ENCODE assay signal across 31 cellular contexts in genomic region chr2:32172870-32173269, GRCh38. TPM values are rescaled to one million over a fixed set of nuclear protein-coding genes. Genes with fewer than 3 reads are reported as not detected.
DNase-seq lines count a peak whose midpoint lies in the region; ATAC-seq and TF ChIP-seq lines count a peak whose summit lies in the region.
"Had no signal": no experiment of that assay in that cellular context is flagged by ENCODE, and none has a peak within 500 bp of the region (broad histone marks: within the 10 kb centered on the region; RNA-seq: fewer than 3 reads in every experiment).

No MANE protein-coding gene starts in this region.

- no peak for TF ChIP-seq CTCF in natural killer cell (IDR thresholded peaks at IDR 0.05)

- DNase-seq in activated CD8-positive, alpha-beta memory T cell treated with anti-CD3 and anti-CD28 coated beads, Interleukin-2, amount 10 ng/mL, durations not matched to agents 7 days and 5 days = no peak
- no peak for DNase-seq in activated CD8-positive, alpha-beta memory T cell treated with anti-CD3 and anti-CD28 coated beads, Interleukin-2, amount 50 U/mL, for 48 hours
- DNase-seq in fibroblast of the conjunctiva (ENCODE audit: low read depth) (peak; percentile 49), anterior cingulate cortex (lab: John Stamatoyannopoulos, UW) (no peak), mucosa of gallbladder (ENCODE audit: low spot score) (no peak), natural killer cell (no peak)
- DNase-seq: activated CD4-positive, CD25-positive, alpha-beta regulatory T cell treated with anti-CD3 and anti-CD28 coated beads, Interleukin-2, amount 50 U/mL, for 72 hours; activated CD8-positive, alpha-beta memory T cell treated with anti-CD3 and anti-CD28 coated beads for 24 hours; activated naive CD4-positive, alpha-beta T cell treated with anti-CD3 and anti-CD28 coated beads, Interleukin-2, amount 50 U/mL, for 16 hours; activated T-cell treated with anti-CD3 and anti-CD28 coated beads, Interleukin-2, amount 50 U/mL, for 1 hour; AML-193; aorta; CD4-positive, alpha-beta memory T cell; effector CD8-positive, alpha-beta T cell; immature natural killer cell; IMR-90; mammary epithelial cell; NCI-H1092; NCI-H1694; NCI-H2171; NCI-H526; NK-92 treated with Interleukin-12 subunit alpha and Interleukin-12 subunit beta, amount 100 ng/mL, for 24 hours; PC-3; SK-N-SH; stimulated activated CD4-positive, alpha-beta T cell treated with anti-CD3 and anti-CD28 coated beads, Interleukin-2, amount 100 ng/mL, for 24 hours; trophoblast cell had no signal

- peaks cover 15% of the 10 kb centered on the region for H3K4me1 Mint-ChIP-seq in activated CD8-positive, alpha-beta memory T cell treated with anti-CD3 and anti-CD28 coated beads, Interleukin-2, amount 10 ng/mL, durations not matched to agents 7 days and 5 days
- peaks cover 10 to 17% (median 14%) of the 10 kb centered on the region in 3 donors for H3K4me1 Mint-ChIP-seq in IgD-negative memory B cell
- peaks cover 21% of the 10 kb centered on the region for H3K4me1 Mint-ChIP-seq in activated T-helper 17 cell treated with anti-CD3 and anti-CD28 coated beads, Interleukin-2, amount 50 U/mL, for 72 hours
- H3K4me1 Mint-ChIP-seq in natural killer cell = peaks cover 1 to 12% of the 10 kb centered on the region in 2 donors
- H3K4me1 Mint-ChIP-seq: GM23338 had no signal

- no peak overlapping the region for H3K4me3 Mint-ChIP-seq in activated CD8-positive, alpha-beta memory T cell treated with anti-CD3 and anti-CD28 coated beads, Interleukin-2, amount 10 ng/mL, durations not matched to agents 7 days and 5 days
- H3K4me3 Mint-ChIP-seq in IgD-negative memory B cell = no peak overlapping the region
- H3K4me3 Mint-ChIP-seq in activated T-helper 17 cell treated with anti-CD3 and anti-CD28 coated beads, Interleukin-2, amount 50 U/mL, for 72 hours = no peak overlapping the region
- no peak overlapping the region for H3K4me3 Mint-ChIP-seq in natural killer cell
- H3K4me3 Mint-ChIP-seq: GM23338, immature natural killer cell, neural crest cell had no signal

- peaks cover 37% of the 10 kb centered on the region for H3K36me3 Mint-ChIP-seq in activated CD8-positive, alpha-beta memory T cell treated with anti-CD3 and anti-CD28 coated beads, Interleukin-2, amount 10 ng/mL, durations not matched to agents 7 days and 5 days
- H3K36me3 Mint-ChIP-seq in IgD-negative memory B cell (peaks cover 5% of the 10 kb centered on the region), natural killer cell (no peaks in the 10 kb centered on the region)
- H3K36me3 Mint-ChIP-seq in activated T-helper 17 cell treated with anti-CD3 and anti-CD28 coated beads, Interleukin-2, amount 50 U/mL, for 72 hours (ENCODE audit: low read depth) = peaks cover 64% of the 10 kb centered on the region

- intact Hi-C loops in natural killer cell (cut with micrococcal nuclease) = no loop called here

- CTCF ChIA-PET in activated CD8-positive, alpha-beta memory T cell treated with anti-CD3 and anti-CD28 coated beads, Interleukin-2, amount 10 ng/mL, durations not matched to agents 7 days and 5 days (lab: Charles Lee) = interaction anchor here (1.4 kb wide), 1 partner anchor 10 kb away, joined by 3 read pairs; no protein-coding TSS in a partner anchor

- H3K27me3 Mint-ChIP-seq in activated CD8-positive, alpha-beta memory T cell treated with anti-CD3 and anti-CD28 coated beads, Interleukin-2, amount 10 ng/mL, durations not matched to agents 7 days and 5 days = no peaks in the 10 kb centered on the region
- H3K27me3 Mint-ChIP-seq in IgD-negative memory B cell = no peaks in the 10 kb centered on the region
- no peaks in the 10 kb centered on the region for H3K27me3 Mint-ChIP-seq in activated T-helper 17 cell treated with anti-CD3 and anti-CD28 coated beads, Interleukin-2, amount 50 U/mL, for 72 hours
- no peaks in the 10 kb centered on the region for H3K27me3 Mint-ChIP-seq in natural killer cell (ENCODE audit: low read depth in 2 of 2)
- H3K27me3 Mint-ChIP-seq: CD4-positive, alpha-beta memory T cell had no signal

- no peaks in the 10 kb centered on the region for H3K9me3 Mint-ChIP-seq in activated CD8-positive, alpha-beta memory T cell treated with anti-CD3 and anti-CD28 coated beads, Interleukin-2, amount 10 ng/mL, durations not matched to agents 7 days and 5 days (ENCODE audit: low read depth)
- H3K9me3 Mint-ChIP-seq in IgD-negative memory B cell (no peaks in the 10 kb centered on the region), natural killer cell (no peaks in the 10 kb centered on the region)
- no peaks in the 10 kb centered on the region for H3K9me3 Mint-ChIP-seq in activated T-helper 17 cell treated with anti-CD3 and anti-CD28 coated beads, Interleukin-2, amount 50 U/mL, for 72 hours
- H3K9me3 Mint-ChIP-seq: GM23338, immature natural killer cell, neural crest cell had no signal

- H3K27ac Mint-ChIP-seq in activated CD8-positive, alpha-beta memory T cell treated with anti-CD3 and anti-CD28 coated beads, Interleukin-2, amount 10 ng/mL, durations not matched to agents 7 days and 5 days = peak overlapping the region; percentile 0
- H3K27ac Mint-ChIP-seq in IgD-negative memory B cell = peak overlapping the region in 2 of 3 donors; percentile 2 to 14
- peak overlapping the region; percentile 2 for H3K27ac Mint-ChIP-seq in activated T-helper 17 cell treated with anti-CD3 and anti-CD28 coated beads, Interleukin-2, amount 50 U/mL, for 72 hours
- no peak overlapping the region for H3K27ac Mint-ChIP-seq in natural killer cell
- H3K27ac Mint-ChIP-seq: GM23338, immature natural killer cell had no signal

- ATAC-seq in activated CD8-positive, alpha-beta memory T cell treated with anti-CD3 and anti-CD28 coated beads, Interleukin-2, amount 10 ng/mL, durations not matched to agents 7 days and 5 days = no peak
- ATAC-seq in activated T-helper 17 cell treated with anti-CD3 and anti-CD28 coated beads, Interleukin-2, amount 50 U/mL, for 72 hours (replicated peaks) = no peak
- ATAC-seq in natural killer cell = no peak
- ATAC-seq: GM23338, PC-3, Right ventricle myocardium inferior had no signal

RNA-seq across cellular contexts. Expression of gene SLC30A6, which starts 7.2 kb away (rescaled TPM):
- 10 to 100 TPM; 16.8 to 27.2 TPM for total RNA-seq in activated CD8-positive, alpha-beta memory T cell treated with anti-CD3 and anti-CD28 coated beads, Interleukin-2, amount 10 ng/mL, durations not matched to agents 7 days and 5 days
- polyA plus RNA-seq in IgD-negative memory B cell = 6.7 TPM
- total RNA-seq in activated T-helper 17 cell treated with anti-CD3 and anti-CD28 coated beads, Interleukin-2, amount 50 U/mL, for 72 hours = 10 to 100 TPM; 22.2 to 22.3 TPM
- total RNA-seq in mucosa of gallbladder (21.7 TPM), natural killer cell (10 to 100 TPM in 2 of 3 donors, 1 to 10 TPM in 1; 8.3 to 14.0 (median 12.8) TPM)

Comparison
In these comparisons a context has a peak if more than half of its experiments do, and no peak if none do; other contexts are left out.
1. H3K27ac Mint-ChIP-seq: peak in activated CD8-positive, alpha-beta memory T cell treated with anti-CD3 and anti-CD28 coated beads, Interleukin-2, amount 10 ng/mL, durations not matched to agents 7 days and 5 days (single experiment), IgD-negative memory B cell (2 of 3) and activated T-helper 17 cell treated with anti-CD3 and anti-CD28 coated beads, Interleukin-2, amount 50 U/mL, for 72 hours (single experiment); none in natural killer cell (0 of 2).